ENCODE assay signal across 8 cellular contexts in the genomic region with DNA sequence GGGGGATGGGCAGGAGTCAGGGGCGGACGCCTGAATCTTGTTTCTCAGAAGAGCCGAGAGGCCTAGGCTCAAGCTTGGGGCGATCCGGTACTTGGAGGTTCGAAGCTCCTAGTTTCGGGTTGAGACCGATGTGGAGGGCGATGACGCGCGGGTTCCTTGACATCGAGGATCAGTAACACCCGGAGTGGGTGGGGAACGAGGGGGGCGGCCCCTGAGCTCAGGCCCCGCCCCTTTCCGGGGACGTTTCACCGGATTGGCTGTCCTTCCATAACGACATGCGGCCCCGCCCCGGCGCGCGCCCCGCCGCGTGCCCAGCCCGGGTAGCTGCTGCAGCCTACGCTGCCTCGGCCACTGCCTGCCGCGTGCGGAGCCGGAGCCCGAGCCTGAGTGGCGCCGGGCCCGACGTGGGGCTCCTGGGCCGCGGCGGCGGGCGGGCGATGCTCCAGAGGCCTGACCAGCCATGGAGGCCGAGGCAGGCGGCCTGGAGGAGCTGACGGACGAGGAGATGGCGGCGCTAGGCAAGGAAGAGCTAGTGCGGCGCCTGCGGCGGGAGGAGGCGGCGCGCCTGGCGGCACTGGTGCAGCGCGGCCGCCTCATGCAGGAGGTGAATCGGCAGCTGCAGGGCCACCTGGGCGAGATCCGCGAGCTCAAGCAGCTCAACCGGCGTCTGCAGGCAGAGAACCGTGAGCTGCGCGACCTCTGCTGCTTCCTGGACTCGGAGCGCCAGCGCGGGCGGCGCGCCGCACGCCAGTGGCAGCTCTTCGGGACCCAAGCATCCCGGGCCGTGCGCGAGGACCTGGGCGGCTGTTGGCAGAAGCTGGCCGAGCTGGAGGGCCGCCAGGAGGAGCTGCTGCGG. TPM values are rescaled to one million over a fixed set of nuclear protein-coding genes. Genes with fewer than 3 reads are reported as not detected.
A peak's percentile ranks its signal among the peaks of the same experiment; 100 is the strongest.
DNase-seq lines count a peak whose midpoint lies in the region; ATAC-seq and TF ChIP-seq lines count a peak whose summit lies in the region.

Gene CCDC85B (plus strand): TSS at position 350 of the 856 bp plus-strand sequence. CDS start 111 bp downstream, at position 461.

- peaks cover 35% of the 10 kb centered on the region for H3K79me2 ChIP-seq in Karpas-422 (ENCODE audit: low read length)

- H3K4me1 Mint-ChIP-seq in activated T-cell treated with anti-CD3 and anti-CD28 coated beads, Interleukin-2, amount 50 U/mL, for 4 hours (ENCODE audit: low read depth): peaks cover 63% of the 10 kb centered on the region

- H3K9me3 ChIP-seq in Karpas-422 (ENCODE audit: low read length) (no peaks in the 10 kb centered on the region), Peyer's patch (no peaks in the 10 kb centered on the region), esophagus (ENCODE audit: control insufficient read depth in 2 of 2, insufficient read depth in 1 of 2, low read depth in 1 of 2, low read length in 1 of 2) (no peaks in the 10 kb centered on the region), muscle layer of colon (ENCODE audit: low read length) (no peaks in the 10 kb centered on the region)

- H3K9me3 Mint-ChIP-seq in activated T-cell treated with anti-CD3 and anti-CD28 coated beads, Interleukin-2, amount 50 U/mL, for 4 hours: no peaks in the 10 kb centered on the region

- H3K9ac ChIP-seq in Karpas-422 (ENCODE audit: low read length): peak within 1 kb of the TSS; percentile 97
- peak within 1 kb of the TSS; percentile 92 for H3K9ac ChIP-seq in muscle layer of colon (ENCODE audit: low read length)

- no peaks in the 10 kb centered on the region for H3K9me2 ChIP-seq in Karpas-422 (replicated peaks; ENCODE audit: insufficient read depth, low read length)

- peak; percentile 46 for ATAC-seq in GM21723 (IDR thresholded peaks at IDR 0.05; ENCODE audit: unreplicated experiment)
- peak; percentile 69 to 70 for ATAC-seq in activated T-cell treated with anti-CD3 and anti-CD28 coated beads, Interleukin-2, amount 50 U/mL, for 4 hours

- H3K4me2 ChIP-seq in Karpas-422 (ENCODE audit: low read depth, low read length, poor library complexity, severe bottlenecking): peak within 1 kb of the TSS; percentile 100

- peak within 1 kb of the TSS; percentile 95; the same call in 1 of the 2 replicates for H2AFZ ChIP-seq in Karpas-422 (ENCODE audit: low read length)

- H3K4me1 ChIP-seq in Karpas-422 (ENCODE audit: low read length) (peaks cover 66% of the 10 kb centered on the region), Peyer's patch (peaks cover 0 to 70% (median 35%) of the 10 kb centered on the region in 4 donors), esophagus (ENCODE audit: control insufficient read depth in 2 of 2, insufficient read depth in 2 of 2, low read length in 1 of 2) (peaks cover 7 to 13% of the 10 kb centered on the region in 2 donors), muscle layer of colon (ENCODE audit: insufficient read depth, low read length) (peaks cover 51% of the 10 kb centered on the region)

- WGBS in esophagus, 2 donors: 0% methylated on average over 80 to 92 of the region's 92 CpGs

- peak within 1 kb of the TSS; percentile 64 for H3K27ac ChIP-seq in Karpas-422 (ENCODE audit: low read length)
- peak within 1 kb of the TSS; percentile 89 to 99 (median 93) for H3K27ac ChIP-seq in Peyer's patch
- peak within 1 kb of the TSS; percentile 98 for H3K27ac ChIP-seq in esophagus (ENCODE audit: low read depth in 2 of 2, low read length in 1 of 2)
- H3K27ac ChIP-seq in muscle layer of colon (ENCODE audit: low read depth, low read length): peak within 1 kb of the TSS; percentile 99

- H3K36me3 ChIP-seq in Karpas-422 (ENCODE audit: insufficient read depth, low read length) (peaks cover 8% of the 10 kb centered on the region; the same call in 1 of the 2 replicates), Peyer's patch (peaks cover 0 to under 1% (median 0%) of the 10 kb centered on the region in 3 donors), esophagus (ENCODE audit: control insufficient read depth in 2 of 2, insufficient read depth in 2 of 2, low read length in 1 of 2) (peaks cover 0 to 3% of the 10 kb centered on the region in 2 donors), muscle layer of colon (ENCODE audit: insufficient read depth, low read length) (peaks cover 14% of the 10 kb centered on the region)

- no peaks in the 10 kb centered on the region for H3K27me3 ChIP-seq in Karpas-422 (ENCODE audit: low read length)
- no peaks in the 10 kb centered on the region for H3K27me3 ChIP-seq in Peyer's patch
- H3K27me3 ChIP-seq in esophagus (ENCODE audit: control insufficient read depth in 1 of 2, insufficient read depth in 2 of 2, low read length in 2 of 2): no peaks in the 10 kb centered on the region
- no peaks in the 10 kb centered on the region for H3K27me3 ChIP-seq in muscle layer of colon (ENCODE audit: control insufficient read depth in 1 of 2, insufficient read depth in 2 of 2, low read length in 2 of 2)

- peak; percentile 88 for DNase-seq in DMS153 treated with DMSO at 0.1 percent for 48 hours (lab: John Stamatoyannopoulos, UW; ENCODE audit: unreplicated experiment)
- peak; percentile 98 for DNase-seq in Karpas-422
- peak; percentile 98 to 100 (median 99) for DNase-seq in Peyer's patch
- DNase-seq in activated T-cell treated with anti-CD3 and anti-CD28 coated beads, Interleukin-2, amount 50 U/mL, for 4 hours: peak; percentile 99
- peak; percentile 98 to 99 for DNase-seq in stimulated activated CD8-positive, alpha-beta memory T cell treated with anti-CD3 and anti-CD28 coated beads, Interleukin-7, amount 100 ng/mL, for 1 hour (ENCODE audit: low read depth in 2 of 2)

- peak within 1 kb of the TSS; percentile 96 for H3K4me3 Mint-ChIP-seq in activated T-cell treated with anti-CD3 and anti-CD28 coated beads, Interleukin-2, amount 50 U/mL, for 4 hours

- peaks cover 24% of the 10 kb centered on the region for H3K36me3 Mint-ChIP-seq in activated T-cell treated with anti-CD3 and anti-CD28 coated beads, Interleukin-2, amount 50 U/mL, for 4 hours (ENCODE audit: insufficient read depth)

- H3K4me3 ChIP-seq in Karpas-422 (ENCODE audit: low read length): peak within 1 kb of the TSS; percentile 96
- H3K4me3 ChIP-seq in Peyer's patch: peak within 1 kb of the TSS; percentile 63 to 83 (median 76)
- H3K4me3 ChIP-seq in esophagus (ENCODE audit: low read depth in 1 of 2, low read length in 2 of 2): peak within 1 kb of the TSS; percentile 53 to 77
- peak within 1 kb of the TSS; percentile 74 to 94 for H3K4me3 ChIP-seq in muscle layer of colon (ENCODE audit: low read depth in 1 of 2, low read length in 2 of 2)

- H4K20me1 ChIP-seq in Karpas-422 (ENCODE audit: insufficient read depth, low read depth, low read length): peaks cover 8% of the 10 kb centered on the region; the same call in 1 of the 2 replicates

- peak in 4 of 6 experiments; percentile 19 to 38 (median 37) for TF ChIP-seq CTCF in Peyer's patch (IDR thresholded peaks at IDR 0.05)

- no peaks in the 10 kb centered on the region for H3K27me3 Mint-ChIP-seq in activated T-cell treated with anti-CD3 and anti-CD28 coated beads, Interleukin-2, amount 50 U/mL, for 4 hours (ENCODE audit: low read depth)

- peak; percentile 83 to 95 for TF ChIP-seq POLR2A in Peyer's patch (IDR thresholded peaks at IDR 0.05)

RNA-seq across cellular contexts. Expression of gene CCDC85B, which starts in this region (rescaled TPM):
- total RNA-seq in Karpas-422 (2014; rRNA removed; shearing (Covaris generic); ENCODE audit: low replicate concordance): 21.3 and 56.7 TPM in 2 replicates
- total RNA-seq in Peyer's patch: 10 to 100 TPM in 1 of 4 donors, 1 to 10 TPM in 3; 3.5 to 12.4 (median 7.4) TPM
- total RNA-seq in activated T-cell treated with anti-CD3 and anti-CD28 coated beads, Interleukin-2, amount 50 U/mL, for 4 hours: 100 to 1,000 TPM in 1 of 3 donors, 10 to 100 TPM in 2; 77.8 to 116 (median 95.6) TPM
- 10 to 100 TPM; 13.5 to 22.7 TPM for polyA plus RNA-seq in esophagus

Comparison
In these comparisons a context has a peak if more than half of its experiments do, and no peak if none do; other contexts are left out.
1. Peak in every context shown above with its lines: DNase-seq, ATAC-seq, H3K4me3 ChIP-seq and H3K27ac ChIP-seq.